Comparison of ENCODE assay signal across 24 cellular contexts in the genomic region with DNA sequence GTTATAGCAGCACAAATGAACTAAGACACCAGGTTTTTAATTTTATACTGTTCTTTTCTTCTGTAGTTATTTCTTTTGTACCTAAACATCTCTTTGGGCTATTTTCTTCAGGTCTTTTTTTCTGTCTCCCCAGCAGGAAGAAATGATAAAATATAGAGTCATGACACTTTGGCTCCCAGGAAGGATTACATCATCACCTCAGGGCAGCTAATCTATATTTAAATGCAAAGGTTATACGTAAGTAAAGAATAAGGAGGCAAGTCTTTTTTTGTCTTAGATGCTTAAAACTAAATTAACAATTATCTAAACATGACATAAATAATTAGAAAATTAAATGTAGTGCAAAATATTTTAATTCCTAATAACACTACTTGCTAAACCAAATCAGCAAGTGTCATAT. TPM values are rescaled to one million over a fixed set of nuclear protein-coding genes. Genes with fewer than 3 reads are reported as not detected.
DNase-seq lines count a peak whose midpoint lies in the region; ATAC-seq, FAIRE-seq and TF ChIP-seq lines count a peak whose summit lies in the region.
"Had no signal": no experiment of that assay in that cellular context is flagged by ENCODE, and none has a peak within 500 bp of the region (broad histone marks: within the 10 kb centered on the region; RNA-seq: fewer than 3 reads in every experiment).

No MANE protein-coding gene starts in this region.

- TF ChIP-seq CTCF in GM23338 (conservative IDR thresholded peaks at IDR 0.05; ENCODE audit: low read depth in 2 of 2), result no peak
- TF ChIP-seq CTCF in astrocyte (IDR thresholded peaks at IDR 0.05; ENCODE audit: insufficient read depth, low read depth, low read length), result no peak
- no peak for TF ChIP-seq CTCF in sigmoid colon (IDR thresholded peaks at IDR 0.05)

- H3K27ac ChIP-seq in GM23338 (ENCODE audit: low read depth) (no peak overlapping the region), astrocyte (ENCODE audit: low read depth, low read length) (no peak overlapping the region), sigmoid colon (no peak overlapping the region)

- in situ Hi-C loops in HAP-1 (cut with MboI; ENCODE audit: low sequenced_read_pairs), result no loop called here

- H3K27me3 ChIP-seq in GM23338 (ENCODE audit: insufficient read depth) (no peaks in the 10 kb centered on the region), astrocyte (ENCODE audit: insufficient read depth, low read length) (no peaks in the 10 kb centered on the region), HAP-1 (ENCODE audit: low read depth) (no peaks in the 10 kb centered on the region), sigmoid colon (no peaks in the 10 kb centered on the region)
- H3K27me3 ChIP-seq: BE2C had no signal

- H3K9me3 ChIP-seq in astrocyte (ENCODE audit: insufficient read depth, low read depth, low read length), result no peaks in the 10 kb centered on the region
- no peaks in the 10 kb centered on the region for H3K9me3 ChIP-seq in HAP-1
- peaks cover 0 to 2% (median 0%) of the 10 kb centered on the region in 4 donors for H3K9me3 ChIP-seq in sigmoid colon
- H3K9me3 ChIP-seq: BE2C had no signal

- no peaks in the 10 kb centered on the region; the same call in 2 of the 3 replicates for H3K9me3 Mint-ChIP-seq in GM23338
- no peaks in the 10 kb centered on the region for H3K9me3 Mint-ChIP-seq in astrocyte (ENCODE audit: unreplicated experiment)
- H3K9me3 Mint-ChIP-seq in natural killer cell treated with Interleukin-12 subunit alpha and Interleukin-12 subunit beta and Interleukin-15 and Interleukin-18, amount 100 ng/mL, for 72 hours, result peaks cover 7% of the 10 kb centered on the region

- H3K36me3 Mint-ChIP-seq in GM23338 (ENCODE audit: low read depth), result no peaks in the 10 kb centered on the region
- no peaks in the 10 kb centered on the region for H3K36me3 Mint-ChIP-seq in astrocyte (ENCODE audit: low read depth, unreplicated experiment)
- H3K36me3 Mint-ChIP-seq in natural killer cell treated with Interleukin-12 subunit alpha and Interleukin-12 subunit beta and Interleukin-15 and Interleukin-18, amount 100 ng/mL, for 72 hours, result peaks cover 4% of the 10 kb centered on the region

- H3K36me3 ChIP-seq in GM23338 (ENCODE audit: insufficient read depth), result no peaks in the 10 kb centered on the region
- H3K36me3 ChIP-seq in astrocyte (ENCODE audit: insufficient read depth, low read length), result no peaks in the 10 kb centered on the region
- H3K36me3 ChIP-seq in HAP-1 (replicated peaks), result no peaks in the 10 kb centered on the region
- no peaks in the 10 kb centered on the region for H3K36me3 ChIP-seq in sigmoid colon
- H3K36me3 ChIP-seq: BE2C had no signal

- peak; percentile 15 for DNase-seq in ELR (ENCODE audit: low read depth)
- DNase-seq in GM23338 (ENCODE audit: low spot score), result no peak
- peak; percentile 36 for DNase-seq in MV-4-11 (lab: John Stamatoyannopoulos, UW)
- DNase-seq in astrocyte (ENCODE audit: low read depth), result no peak
- DNase-seq in HAP-1 (ENCODE audit: low spot score in 2 of 2), result no peak
- no peak for DNase-seq in sigmoid colon
- no peak for DNase-seq in natural killer cell treated with Interleukin-12 subunit alpha and Interleukin-12 subunit beta and Interleukin-15 and Interleukin-18, amount 100 ng/mL, for 72 hours (ENCODE audit: low spot score)
- DNase-seq in stimulated activated CD4-positive, alpha-beta T cell treated with anti-CD3 and anti-CD28 coated beads, Interleukin-12 subunit alpha, Interleukin-12 subunit beta, amount 100 ng/mL, for 4 hours, result no peak
- DNase-seq: ACHN; BE2C; C1 segment of cervical spinal cord; CD4-positive, CD25-positive, alpha-beta regulatory T cell; CD8-positive, alpha-beta memory T cell; COR-L47; DMS 273 treated with DMSO at 0.1 percent for 48 hours; DMS53; DND-41; EL had no signal

- H3K27ac Mint-ChIP-seq in GM23338 (peak overlapping the region; percentile 3; the same call in 1 of the 2 replicates), astrocyte (ENCODE audit: unreplicated experiment) (peak overlapping the region; percentile 0)
- no peak overlapping the region for H3K27ac Mint-ChIP-seq in natural killer cell treated with Interleukin-12 subunit alpha and Interleukin-12 subunit beta and Interleukin-15 and Interleukin-18, amount 100 ng/mL, for 72 hours
- H3K27ac Mint-ChIP-seq: CD4-positive, CD25-positive, alpha-beta regulatory T cell; CD8-positive, alpha-beta memory T cell had no signal

- peaks cover 11% of the 10 kb centered on the region for H3K4me1 ChIP-seq in GM23338 (ENCODE audit: insufficient read depth)
- peaks cover 18% of the 10 kb centered on the region for H3K4me1 ChIP-seq in astrocyte (ENCODE audit: insufficient read depth, low read length)
- H3K4me1 ChIP-seq in HAP-1, result no peaks in the 10 kb centered on the region; the same call in 1 of the 2 replicates
- H3K4me1 ChIP-seq in sigmoid colon, result peaks cover 0 to 20% (median 16%) of the 10 kb centered on the region in 4 donors
- H3K4me1 ChIP-seq: BE2C had no signal

- H4K20me1 ChIP-seq in GM23338 (replicated peaks; ENCODE audit: insufficient read depth) (no peaks in the 10 kb centered on the region), astrocyte (ENCODE audit: insufficient read depth, low read length) (peaks cover 22% of the 10 kb centered on the region)

- intact Hi-C loops in sigmoid colon (cut with DNase I), result no loop called here

- no peak for FAIRE-seq in astrocyte (lab: Jason Lieb, UNC)
- FAIRE-seq: A204.1, G401.6, GM12891, GM19239, HTR-8/SVneo had no signal

- TF ChIP-seq EP300 in sigmoid colon (IDR thresholded peaks at IDR 0.05), result no peak

- no peak for ATAC-seq in GM23338
- no peak for ATAC-seq in natural killer cell treated with Interleukin-12 subunit alpha and Interleukin-12 subunit beta and Interleukin-15 and Interleukin-18, amount 100 ng/mL, for 72 hours
- ATAC-seq: HCT116 had no signal

- H2AFZ ChIP-seq in GM23338 (no peak overlapping the region), astrocyte (ENCODE audit: low read depth, low read length) (no peak overlapping the region)

- 83 to 96% methylated on average over 1 of the region's 1 CpG for WGBS in sigmoid colon, 2 donors

- H3F3A ChIP-seq in GM23338 (replicated peaks; ENCODE audit: low read depth), result no peaks in the 10 kb centered on the region

- H3K79me2 ChIP-seq in GM23338 (replicated peaks; ENCODE audit: insufficient read depth) (no peaks in the 10 kb centered on the region), astrocyte (ENCODE audit: insufficient read depth, low read length) (no peaks in the 10 kb centered on the region)

- H3K4me2 ChIP-seq in GM23338, result no peak overlapping the region
- H3K4me2 ChIP-seq in astrocyte (ENCODE audit: low read length), result no peak overlapping the region

- H3K27me3 Mint-ChIP-seq in GM23338 (ENCODE audit: insufficient read depth, low read depth, poor library complexity), result peaks cover 5% of the 10 kb centered on the region
- no peaks in the 10 kb centered on the region for H3K27me3 Mint-ChIP-seq in astrocyte (ENCODE audit: low read depth, unreplicated experiment)
- H3K27me3 Mint-ChIP-seq in natural killer cell treated with Interleukin-12 subunit alpha and Interleukin-12 subunit beta and Interleukin-15 and Interleukin-18, amount 100 ng/mL, for 72 hours, result no peaks in the 10 kb centered on the region
- H3K27me3 Mint-ChIP-seq: CD8-positive, alpha-beta memory T cell had no signal

- no peaks in the 10 kb centered on the region; the same call in 1 of the 2 replicates for H3K9me2 ChIP-seq in GM23338 (ENCODE audit: insufficient read depth)

- H3K4me3 Mint-ChIP-seq in GM23338, result no peak overlapping the region
- no peak overlapping the region for H3K4me3 Mint-ChIP-seq in astrocyte (ENCODE audit: unreplicated experiment)
- no peak overlapping the region for H3K4me3 Mint-ChIP-seq in natural killer cell treated with Interleukin-12 subunit alpha and Interleukin-12 subunit beta and Interleukin-15 and Interleukin-18, amount 100 ng/mL, for 72 hours
- H3K4me3 Mint-ChIP-seq: CD4-positive, CD25-positive, alpha-beta regulatory T cell; CD8-positive, alpha-beta memory T cell had no signal

- H3K4me1 Mint-ChIP-seq in GM23338, result peaks cover 23% of the 10 kb centered on the region
- H3K4me1 Mint-ChIP-seq in astrocyte (ENCODE audit: low read depth, unreplicated experiment), result peaks cover 38% of the 10 kb centered on the region
- peaks cover 4 to 6% of the 10 kb centered on the region in 2 donors for H3K4me1 Mint-ChIP-seq in natural killer cell treated with Interleukin-12 subunit alpha and Interleukin-12 subunit beta and Interleukin-15 and Interleukin-18, amount 100 ng/mL, for 72 hours (ENCODE audit: low read depth in 2 of 2)

- H3K4me3 ChIP-seq in GM23338 (no peak overlapping the region), astrocyte (ENCODE audit: insufficient read depth, low read depth, low read length) (no peak overlapping the region), HAP-1 (no peak overlapping the region), sigmoid colon (no peak overlapping the region)

- no peak overlapping the region for H3K9ac ChIP-seq in astrocyte (ENCODE audit: low read length)

- no peak for TF ChIP-seq POLR2A in sigmoid colon (IDR thresholded peaks at IDR 0.05)

TF ChIP-seq in GM23338, 12 proteins besides CTCF, POLR2A, EP300 and RAD21 (continues in another document):
- no peak for TF ChIP-seq STAT1 (IDR thresholded peaks at IDR 0.05; ENCODE audit: unreplicated experiment)

RNA-seq across cellular contexts. Expression of a gene that starts 57.0 kb away (rescaled TPM):
- 12.6 and 14.3 TPM in 2 replicates for total RNA-seq in GM23338 (2014; rRNA removed; shearing (Covaris generic))
- polyA plus RNA-seq in GM23338 (2016; fragmentation: Nextera tagmentation; extraction: Ambion mirVana) (5.7 and 6.4 TPM in 2 replicates), sigmoid colon (10 to 100 TPM in 1 of 3 donors, 1 to 10 TPM in 2; 8.4 to 10.9 (median 8.7) TPM)
- total RNA-seq in astrocyte (10.5 and 12.4 TPM in 2 replicates), sigmoid colon (10 to 100 TPM; 10.7 to 18.8 (median 14.5) TPM)
- total RNA-seq in natural killer cell treated with Interleukin-12 subunit alpha and Interleukin-12 subunit beta and Interleukin-15 and Interleukin-18, amount 100 ng/mL, for 72 hours, result 10 to 100 TPM; 14.3 to 17.1 TPM

Comparison
In these comparisons a context has a peak if more than half of its experiments do, and no peak if none do; other contexts are left out.
1. DNase-seq: peak in ELR (single experiment) and MV-4-11 (single experiment); none in GM23338 (single experiment), astrocyte (single experiment), HAP-1 (0 of 2), sigmoid colon (single experiment), natural killer cell treated with Interleukin-12 subunit alpha and Interleukin-12 subunit beta and Interleukin-15 and Interleukin-18, amount 100 ng/mL, for 72 hours (single experiment) and stimulated activated CD4-positive, alpha-beta T cell treated with anti-CD3 and anti-CD28 coated beads, Interleukin-12 subunit alpha, Interleukin-12 subunit beta, amount 100 ng/mL, for 4 hours (single experiment).
2. H3K27ac Mint-ChIP-seq: peak in GM23338 (single experiment) and astrocyte (single experiment); none in natural killer cell treated with Interleukin-12 subunit alpha and Interleukin-12 subunit beta and Interleukin-15 and Interleukin-18, amount 100 ng/mL, for 72 hours (0 of 2).